ENCODE assay signal across 8 cellular contexts in the genomic region with DNA sequence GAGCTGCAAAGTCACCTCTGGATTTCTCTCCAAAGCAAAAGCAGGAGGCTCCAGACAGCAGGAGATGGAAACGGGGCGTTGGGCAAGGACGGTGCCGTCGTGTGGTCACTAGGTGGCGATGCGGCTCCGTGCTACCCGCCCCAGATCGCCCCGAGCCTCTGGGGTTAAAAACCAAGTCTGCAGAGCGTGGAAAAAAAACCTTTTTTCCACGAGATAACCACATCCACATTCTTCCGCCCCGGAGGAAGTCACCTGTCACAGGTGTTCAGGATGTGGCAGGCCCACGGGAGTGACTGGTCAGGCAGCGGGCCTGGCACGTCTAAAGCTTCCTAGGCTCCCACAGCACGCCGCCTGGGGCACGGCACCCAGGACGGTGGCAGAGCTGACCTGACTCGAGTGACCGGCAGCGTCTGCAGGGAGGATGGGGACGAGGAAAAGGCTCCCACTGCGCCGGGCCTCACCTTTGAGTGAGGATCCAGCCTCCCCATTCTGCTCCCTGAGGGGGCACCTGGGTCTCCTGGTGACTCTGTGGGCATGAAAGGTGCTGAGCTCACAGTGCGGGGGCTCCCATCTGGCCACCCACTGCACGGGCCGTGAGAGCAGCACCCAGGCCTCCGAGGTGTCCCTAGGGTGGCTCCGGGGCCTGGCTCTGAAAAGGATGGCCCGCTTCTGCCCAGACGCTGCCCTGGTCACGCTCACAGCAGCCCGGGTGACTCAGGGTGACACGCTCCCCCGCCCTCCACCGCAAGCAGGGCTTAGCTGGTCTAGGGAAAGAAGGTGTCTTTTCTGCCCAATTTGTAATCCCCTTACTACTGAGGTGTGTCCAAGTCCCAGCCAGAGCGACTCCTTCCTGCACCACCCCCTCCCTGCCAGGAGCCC. TPM values are rescaled to one million over a fixed set of nuclear protein-coding genes. Genes with fewer than 3 reads are reported as not detected.
DNase-seq lines count a peak whose midpoint lies in the region; ATAC-seq, FAIRE-seq and TF ChIP-seq lines count a peak whose summit lies in the region.

No MANE protein-coding gene starts in this region.

- peaks cover 0 to 9% of the 10 kb centered on the region in 2 donors for H3K4me1 ChIP-seq in kidney (ENCODE audit: control insufficient read depth in 1 of 2, insufficient read depth in 1 of 2, low read depth in 1 of 2, low read length in 2 of 2)

- H3K36me3 ChIP-seq in bronchial epithelial cell (ENCODE audit: control insufficient read depth, insufficient read depth, low read length) (peaks cover 13% of the 10 kb centered on the region), kidney (ENCODE audit: control insufficient read depth in 1 of 2, insufficient read depth in 2 of 2, low read length in 2 of 2) (peaks cover 0 to 4% of the 10 kb centered on the region in 2 donors)

- no peak for FAIRE-seq in bronchial epithelial cell (lab: Jason Lieb, UNC)
- FAIRE-seq in kidney (lab: Jason Lieb, UNC), result no peak

- peak overlapping the region in 1 of 2 donors; percentile 26 for H3K9ac ChIP-seq in kidney (ENCODE audit: low read length in 2 of 2)

- no peaks in the 10 kb centered on the region for H3K27me3 ChIP-seq in bronchial epithelial cell (ENCODE audit: control insufficient read depth, insufficient read depth, low read length)

- TF ChIP-seq CTCF in GM12865 (IDR thresholded peaks at IDR 0.05; ENCODE audit: insufficient read depth, low read depth, low read length, missing control alignments), result peak; percentile 97
- peak; percentile 97 for TF ChIP-seq CTCF in bronchial epithelial cell (IDR thresholded peaks at IDR 0.05; ENCODE audit: insufficient read depth, low read length, severe bottlenecking)
- TF ChIP-seq CTCF in kidney (IDR thresholded peaks at IDR 0.05; ENCODE audit: borderline replicate concordance, extremely low read depth, insufficient read depth), result peak; percentile 96

- ATAC-seq in HG02885 (IDR thresholded peaks at IDR 0.05; ENCODE audit: poor library complexity, unreplicated experiment), result peak; percentile 83

- H3K27ac ChIP-seq in kidney (ENCODE audit: low read depth in 2 of 2, low read length in 2 of 2), result no peak overlapping the region

- intact Hi-C loops in kidney (cut with DNase I), result loop anchor here (10.0 kb wide), 2 partner anchors 180 to 210 kb away; no protein-coding TSS in a partner anchor

- H3K4me3 ChIP-seq in GM12865 (ENCODE audit: low read depth, low read length), result peak overlapping the region; percentile 22
- peak overlapping the region; percentile 5 for H3K4me3 ChIP-seq in bronchial epithelial cell (ENCODE audit: low read depth, low read length)
- peak overlapping the region in 1 of 2 donors; percentile 17 for H3K4me3 ChIP-seq in kidney (ENCODE audit: low read length in 2 of 2)

- DNase-seq in GM12865 (ENCODE audit: low read depth), result peak; percentile 87
- peak; percentile 89 for DNase-seq in NCI-H2171 treated with DMSO at 0.1 percent for 48 hours (lab: John Stamatoyannopoulos, UW)
- DNase-seq in activated CD4-positive, CD25-positive, alpha-beta regulatory T cell (lab: John Stamatoyannopoulos, UW), result peak; percentile 44 to 67 (median 58)
- peak; percentile 64 for DNase-seq in bronchial epithelial cell (ENCODE audit: low read depth)
- peak; percentile 91 for DNase-seq in kidney
- DNase-seq in stimulated activated CD4-positive, alpha-beta T cell treated with anti-CD3 and anti-CD28 coated beads, Interleukin-1b, Interleukin-23, amount 100 ng/mL, for 1 hour (ENCODE audit: low read depth in 2 of 2), result peak; percentile 69 to 72
- DNase-seq in OCI-M2 (lab: John Stamatoyannopoulos, UW; ENCODE audit: unreplicated experiment), result no peak

- H3K9me3 ChIP-seq in kidney (ENCODE audit: control insufficient read depth in 1 of 2, low read length in 2 of 2), result no peaks in the 10 kb centered on the region

RNA-seq across cellular contexts. Expression of gene FBXL18, which starts 18.7 kb away (rescaled TPM):
- total RNA-seq in bronchial epithelial cell, result 3.2 and 5.1 TPM in 2 replicates
- 11.6 TPM for total RNA-seq in kidney
- polyA plus RNA-seq in kidney (ENCODE audit: insufficient read depth, low read depth, low replicate concordance), result 1.4 TPM

RNA-seq across cellular contexts. Expression of gene ACTB, which starts 35.5 kb away (rescaled TPM):
- total RNA-seq in bronchial epithelial cell (1,767 and 1,838 TPM in 2 replicates), kidney (3,873 TPM)
- polyA plus RNA-seq in kidney (ENCODE audit: insufficient read depth, low read depth, low replicate concordance), result 2,804 TPM
